In genomic region chr19:30277941-30278881, GRCh38 we compare ENCODE assay signal across 26 cellular contexts.
A peak's percentile ranks its signal among the peaks of the same experiment; 100 is the strongest.
DNase-seq lines count a peak whose midpoint lies in the region; ATAC-seq, FAIRE-seq and TF ChIP-seq lines count a peak whose summit lies in the region.
"Had no signal": no experiment of that assay in that cellular context is flagged by ENCODE, and none has a peak within 500 bp of the region (broad histone marks: within the 10 kb centered on the region; RNA-seq: fewer than 3 reads in every experiment).

No MANE protein-coding gene starts in this region.

- intact Hi-C loops in Right ventricle myocardium superior (cut with DNase I) = no loop called here
- intact Hi-C loops in right cardiac atrium (cut with DNase I) = no loop called here
- intact Hi-C loops in HepG2 (cut with micrococcal nuclease; ENCODE audit: unreplicated experiment) = no loop called here
- intact Hi-C loops in right lobe of liver (cut with DNase I) = no loop called here
- intact Hi-C loops in left colon (cut with DNase I, micrococcal nuclease) = no loop called here

- POLR2A ChIA-PET in HepG2 (lab: Yijun Ruan, JAX) = no interaction called here

- H3K9me3 Mint-ChIP-seq in neural progenitor cell = peaks cover 8% of the 10 kb centered on the region

- no peaks in the 10 kb centered on the region for H4K20me1 ChIP-seq in HepG2 (ENCODE audit: insufficient read depth, low read length)
- H4K20me1 ChIP-seq in neural progenitor cell (ENCODE audit: low read depth) = no peaks in the 10 kb centered on the region
- H4K20me1 ChIP-seq: BLaER1 treated with 17β-estradiol and CSF1 and Interleukin-3, amounts not matched to agents 10 nM and 100 nM had no signal

- H3K36me3 ChIP-seq in HepG2 (replicated peaks in 1 of 2; ENCODE audit: control insufficient read depth in 1 of 2, insufficient read depth in 2 of 2, low read length in 2 of 2) = no peaks in the 10 kb centered on the region
- H3K36me3 ChIP-seq in right lobe of liver = no peaks in the 10 kb centered on the region
- H3K36me3 ChIP-seq in neural progenitor cell = no peaks in the 10 kb centered on the region
- H3K36me3 ChIP-seq: BLaER1 treated with 17β-estradiol and CSF1 and Interleukin-3, amounts not matched to agents 10 nM and 100 nM had no signal

- H2AFZ ChIP-seq in HepG2 (ENCODE audit: low read length) = no peak overlapping the region
- no peak overlapping the region for H2AFZ ChIP-seq in neural progenitor cell (replicated peaks)
- H2AFZ ChIP-seq: GM23248 had no signal

- TF ChIP-seq CTCF in HepG2 (CRISPR knock-in tag; IDR thresholded peaks at IDR 0.05) (no peak), right lobe of liver (IDR thresholded peaks at IDR 0.05) (no peak), neural progenitor cell (IDR thresholded peaks at IDR 0.05) (no peak)

- no peaks in the 10 kb centered on the region for H3K79me2 ChIP-seq in HepG2 (ENCODE audit: insufficient read depth, low read length)
- no peaks in the 10 kb centered on the region for H3K79me2 ChIP-seq in neural progenitor cell (ENCODE audit: low read depth)

- TF ChIP-seq POLR2A in HepG2 (IDR thresholded peaks at IDR 0.05; ENCODE audit: insufficient read depth in 1 of 2, low read depth in 2 of 2, low read length in 2 of 2) (no peak), right lobe of liver (IDR thresholded peaks at IDR 0.05) (no peak)

- peak overlapping the region; percentile 50 for H3K27ac Mint-ChIP-seq in neural progenitor cell
- H3K27ac Mint-ChIP-seq: CD14-positive monocyte; CD4-positive, alpha-beta T cell had no signal

- no peaks in the 10 kb centered on the region for H3K9me3 ChIP-seq in right cardiac atrium (ENCODE audit: control insufficient read depth, low read length)
- H3K9me3 ChIP-seq in HepG2 (ENCODE audit: low read length) = no peaks in the 10 kb centered on the region; the same call in 1 of the 2 replicates
- no peaks in the 10 kb centered on the region for H3K9me3 ChIP-seq in right lobe of liver
- H3K9me3 ChIP-seq in neural progenitor cell (ENCODE audit: low read depth) = no peaks in the 10 kb centered on the region
- H3K9me3 ChIP-seq: BE2C had no signal

- no peak overlapping the region for H3K4me3 Mint-ChIP-seq in neural progenitor cell
- H3K4me3 Mint-ChIP-seq: CD14-positive monocyte; CD4-positive, alpha-beta T cell; CD8-positive, alpha-beta memory T cell had no signal

- 82% methylated on average over 16 of the region's 16 CpGs for WGBS in right cardiac atrium
- 11% methylated on average over 12 of the region's 16 CpGs for WGBS in HepG2 (ENCODE audit: low lambda C conversion rate)
- WGBS in right lobe of liver (ENCODE audit: insufficient coverage, low coverage, low lambda C conversion rate, missing lambda C conversion rate) = 60% methylated on average over 13 of the region's 16 CpGs

- H3K27me3 Mint-ChIP-seq in neural progenitor cell (ENCODE audit: insufficient read depth, low read depth) = peaks cover 8% of the 10 kb centered on the region

- DNase-seq in Right ventricle myocardium superior (no peak), right cardiac atrium (no peak), HepG2 (ENCODE audit: low spot score) (no peak), right lobe of liver (no peak), neural progenitor cell (ENCODE audit: low spot score) (no peak), substantia nigra (lab: John Stamatoyannopoulos, UW) (no peak), left colon (no peak)
- DNase-seq: AML-193; BE2C; CD4-positive, alpha-beta T cell; CD8-positive, alpha-beta memory T cell; DMS 273 treated with DMSO at 0.1 percent for 48 hours; EL; GDM1; GM23248 had no signal

- no peaks in the 10 kb centered on the region for H3K27me3 ChIP-seq in right cardiac atrium (ENCODE audit: control insufficient read depth, insufficient read depth)
- peaks cover 2 to 17% of the 10 kb centered on the region in 2 experiments; a peak in 2 of 5 replicates for H3K27me3 ChIP-seq in HepG2 (ENCODE audit: control insufficient read depth in 1 of 2, insufficient read depth in 2 of 2, low read length in 2 of 2)
- no peaks in the 10 kb centered on the region for H3K27me3 ChIP-seq in right lobe of liver
- H3K27me3 ChIP-seq in neural progenitor cell = no peaks in the 10 kb centered on the region
- H3K27me3 ChIP-seq: BE2C; BLaER1 treated with 17β-estradiol and CSF1 and Interleukin-3, amounts not matched to agents 10 nM and 100 nM had no signal

- H3K4me1 Mint-ChIP-seq in neural progenitor cell = peaks cover 31% of the 10 kb centered on the region
- H3K4me1 Mint-ChIP-seq: CD14-positive monocyte; CD8-positive, alpha-beta memory T cell had no signal

- peak; percentile 77 for ATAC-seq in Right ventricle myocardium superior (ENCODE audit: poor library complexity)
- ATAC-seq in right cardiac atrium = no peak
- ATAC-seq in HepG2 = no peak
- no peak for ATAC-seq in right lobe of liver
- ATAC-seq in HG03378 (IDR thresholded peaks at IDR 0.05; ENCODE audit: unreplicated experiment) = no peak
- no peak for ATAC-seq in left colon
- ATAC-seq: GM12878 had no signal

- TF ChIP-seq EP300 in HepG2 (IDR thresholded peaks at IDR 0.05; ENCODE audit: low read depth in 2 of 2, low read length in 2 of 2) (no peak), HepG2 (CRISPR knock-in tag; IDR thresholded peaks at IDR 0.05; ENCODE audit: borderline replicate concordance) (no peak)

- H3K27ac ChIP-seq in right cardiac atrium (ENCODE audit: low read length) (no peak overlapping the region), HepG2 (ENCODE audit: extremely low read length, insufficient read depth, low read length) (no peak overlapping the region), right lobe of liver (no peak overlapping the region), neural progenitor cell (no peak overlapping the region), substantia nigra (ENCODE audit: low read depth, low read length, poor library complexity, severe bottlenecking) (peak overlapping the region; percentile 31)
- H3K27ac ChIP-seq: 22Rv1; BLaER1 treated with 17β-estradiol and CSF1 and Interleukin-3, amounts not matched to agents 10 nM and 100 nM; GM23248 had no signal

- no peak for FAIRE-seq in HepG2 (lab: Jason Lieb, UNC)
- FAIRE-seq: A204.1, D721Med, GM12878, GM18507, GM19239, H54 had no signal

- no peaks in the 10 kb centered on the region for H3F3A ChIP-seq in neural progenitor cell (ENCODE audit: low read depth)

- CTCF ChIA-PET in HepG2 (lab: Yijun Ruan, JAX; ENCODE audit: low intra/inter-chr PET ratio, low total read pairs) = no interaction called here

- no TSS peak for BruUV-seq in HepG2 (replicated peaks; lab: Mats Ljungman, UMichigan)

- no peak overlapping the region for H3K9ac ChIP-seq in HepG2 (ENCODE audit: insufficient read depth, low read depth, low read length)
- H3K9ac ChIP-seq in neural progenitor cell = no peak overlapping the region
- H3K9ac ChIP-seq: BLaER1 treated with 17β-estradiol and CSF1 and Interleukin-3, amounts not matched to agents 10 nM and 100 nM; GM23248 had no signal

- TF ChIP-seq RAD21 in HepG2 (CRISPR knock-in tag; IDR thresholded peaks at IDR 0.05) = no peak

- H3K36me3 Mint-ChIP-seq in neural progenitor cell = peaks cover 8% of the 10 kb centered on the region
- H3K36me3 Mint-ChIP-seq: CD14-positive monocyte; CD8-positive, alpha-beta memory T cell had no signal

- H3K4me1 ChIP-seq in right cardiac atrium (ENCODE audit: control insufficient read depth, insufficient read depth, low read length) = no peaks in the 10 kb centered on the region
- no peaks in the 10 kb centered on the region for H3K4me1 ChIP-seq in HepG2 (ENCODE audit: insufficient read depth, low read length)
- H3K4me1 ChIP-seq in right lobe of liver = no peaks in the 10 kb centered on the region
- peaks cover 19% of the 10 kb centered on the region for H3K4me1 ChIP-seq in neural progenitor cell
- H3K4me1 ChIP-seq: BE2C had no signal

- no peak overlapping the region for H3K4me2 ChIP-seq in HepG2 (ENCODE audit: low read depth, low read length)
- H3K4me2 ChIP-seq in neural progenitor cell = no peak overlapping the region
- H3K4me2 ChIP-seq: BLaER1 treated with 17β-estradiol and CSF1 and Interleukin-3, amounts not matched to agents 10 nM and 100 nM had no signal

- no peak overlapping the region for H3K4me3 ChIP-seq in right cardiac atrium (ENCODE audit: low read length)
- no peak overlapping the region for H3K4me3 ChIP-seq in HepG2 (replicated peaks in 1 of 3; ENCODE audit: insufficient read depth in 1 of 3, low read depth in 2 of 3, low read length in 3 of 3)
- no peak overlapping the region for H3K4me3 ChIP-seq in right lobe of liver
- H3K4me3 ChIP-seq in neural progenitor cell = no peak overlapping the region
- H3K4me3 ChIP-seq: BLaER1 treated with 17β-estradiol and CSF1 and Interleukin-3, amounts not matched to agents 10 nM and 100 nM; GM12878; GM23248; HAP-1 had no signal

- in situ Hi-C loops in HepG2 (cut with HindIII; ENCODE audit: extremely low pct_ligation_motif_present, low pct_unique_long_range_greater_than_20kb) = no loop called here

TF ChIP-seq in HepG2, 621 proteins besides CTCF, POLR2A, EP300 and RAD21:
- TF ChIP-seq MAF1 (CRISPR knock-in tag; IDR thresholded peaks at IDR 0.05; ENCODE audit: borderline replicate concordance) (no peak), MNT (IDR thresholded peaks at IDR 0.05) (peak; percentile 56)
TF ChIP-seq in HepG2: peak in this region for 1.
